22 cellular contexts compared by ENCODE assay signal in the genomic region with DNA sequence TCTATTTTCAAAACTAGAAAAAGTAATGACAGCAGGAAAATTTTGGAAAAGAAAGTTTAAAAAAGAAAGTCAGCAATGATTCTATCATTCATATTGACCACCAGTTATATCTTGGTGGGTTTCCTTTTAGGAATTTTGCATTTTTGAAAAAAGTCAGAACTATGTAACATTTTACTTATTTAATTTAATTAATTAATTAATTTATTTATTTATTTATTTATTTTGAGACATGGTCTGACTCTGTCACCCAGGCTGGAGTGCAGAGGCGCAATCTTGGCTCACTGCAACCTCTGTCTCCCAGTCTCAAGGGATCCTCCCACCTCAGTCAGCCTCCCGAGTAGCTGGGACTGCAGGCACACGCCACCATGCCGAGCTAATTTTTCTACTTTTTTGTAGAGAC.
"Had no signal": no experiment of that assay in that cellular context is flagged by ENCODE, and none has a peak within 500 bp of the region (broad histone marks: within the 10 kb centered on the region; RNA-seq: fewer than 3 reads in every experiment).

No MANE protein-coding gene starts in this region.

- H3K36me3 ChIP-seq: colonic mucosa, esophagus muscularis mucosa, gastroesophageal sphincter, heart left ventricle, left lung had no signal

- H3K27ac Mint-ChIP-seq: dendritic cell treated with granulocyte-macrophage colony-stimulating factor and Interleukin-4, amounts not matched to agents 40 ng/mL and 50 ng/mL, for 4 days; effector memory CD8-positive, alpha-beta T cell; immature natural killer cell; mesothelial cell of epicardium had no signal

- H3K36me3 Mint-ChIP-seq: immature natural killer cell, mesothelial cell of epicardium had no signal

- H3K4me2 ChIP-seq: hepatocyte had no signal

- H3K9me3 ChIP-seq: colonic mucosa, esophagus muscularis mucosa, gastroesophageal sphincter, heart left ventricle, left lung, lower lobe of right lung, mucosa of descending colon had no signal

- H3K27me3 ChIP-seq: colonic mucosa, esophagus muscularis mucosa, gastroesophageal sphincter, hepatocyte had no signal

- FAIRE-seq: endothelial cell of umbilical vein, frontal cortex had no signal

- H3K4me3 ChIP-seq: colonic mucosa, esophagus muscularis mucosa, gastroesophageal sphincter, heart left ventricle, hepatocyte, left lung, lower lobe of right lung, mucosa of descending colon had no signal

- H3K79me2 ChIP-seq: hepatocyte had no signal

- H3K9me3 Mint-ChIP-seq: dendritic cell treated with granulocyte-macrophage colony-stimulating factor and Interleukin-4, amounts not matched to agents 40 ng/mL and 50 ng/mL, for 4 days; effector memory CD8-positive, alpha-beta T cell; mesothelial cell of epicardium had no signal

- H3K4me3 Mint-ChIP-seq: dendritic cell treated with granulocyte-macrophage colony-stimulating factor and Interleukin-4, amounts not matched to agents 40 ng/mL and 50 ng/mL, for 4 days; effector memory CD8-positive, alpha-beta T cell; immature natural killer cell; mesothelial cell of epicardium had no signal

- H3K27ac ChIP-seq: colonic mucosa, esophagus muscularis mucosa, foreskin keratinocyte, gastroesophageal sphincter, heart left ventricle, hepatocyte, left lung, lower lobe of right lung had no signal

- DNase-seq: colonic mucosa; cortex of kidney; effector CD8-positive, alpha-beta T cell; effector memory CD8-positive, alpha-beta T cell; foreskin keratinocyte; heart left ventricle; hypothalamus; immature natural killer cell; islet precursor cell; left cardiac atrium; left lung; left ventricle myocardium superior; lower lobe of right lung; mesenchymal stem cell; mucosa of descending colon had no signal

- H3K4me1 ChIP-seq: foreskin keratinocyte, heart left ventricle, left lung had no signal

- ATAC-seq: effector memory CD8-positive, alpha-beta T cell; foreskin keratinocyte; gastroesophageal sphincter; heart left ventricle; left cardiac atrium; left lung; left ventricle myocardium superior; lower lobe of right lung; mucosa of descending colon had no signal

- H2AFZ ChIP-seq: hepatocyte had no signal
